Comparison of ENCODE assay signal across 8 cellular contexts in the genomic region with DNA sequence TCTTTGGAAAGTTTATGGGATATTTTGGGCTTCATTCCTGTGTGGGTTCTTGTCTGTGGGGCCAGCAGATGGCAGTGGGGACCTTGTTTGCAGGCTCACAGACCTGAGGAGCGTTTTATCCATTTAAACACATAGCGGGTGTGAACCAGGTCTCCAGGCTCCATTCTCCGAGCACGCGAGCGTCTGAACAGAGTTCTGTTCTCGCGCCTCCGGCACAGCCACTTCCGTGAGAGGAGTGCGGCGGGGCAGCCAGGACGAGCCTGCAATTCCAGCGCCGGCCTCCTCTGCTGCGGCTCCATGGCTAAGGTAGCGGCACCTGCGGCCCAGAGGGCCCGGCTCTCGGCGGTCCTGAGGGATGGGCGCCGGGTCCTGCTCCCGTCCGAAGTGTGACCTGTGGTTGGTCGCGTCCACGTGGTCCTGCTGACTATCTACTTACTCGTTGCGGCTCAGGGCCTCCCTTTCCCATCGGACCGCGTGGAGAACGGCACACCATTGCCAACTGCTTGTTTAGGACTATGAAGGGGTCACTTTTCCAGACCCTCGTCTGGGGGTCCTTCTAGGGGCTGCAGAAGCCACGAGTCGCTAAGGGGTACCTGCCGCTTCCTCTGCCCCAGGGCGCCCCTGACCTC. TPM values are rescaled to one million over a fixed set of nuclear protein-coding genes. Genes with fewer than 3 reads are reported as not detected.
A peak's percentile ranks its signal among the peaks of the same experiment; 100 is the strongest.
DNase-seq lines count a peak whose midpoint lies in the region; ATAC-seq and TF ChIP-seq lines count a peak whose summit lies in the region.

No MANE protein-coding gene starts in this region.

- peak; percentile 35 to 57 for TF ChIP-seq CTCF in mammary epithelial cell (conservative IDR thresholded peaks at IDR 0.05 in 1 of 2, IDR thresholded peaks at IDR 0.05 in 1 of 2; ENCODE audit: extremely low read depth in 1 of 2, insufficient read depth in 1 of 2, low read depth in 1 of 2, low read length in 2 of 2)

- CTCF ChIA-PET in mammary epithelial cell (lab: Charles Lee; ENCODE audit: low non-redundant PET): no interaction called here

- H3K9ac ChIP-seq in HUES64 (ENCODE audit: low read depth, low read length) (peak overlapping the region; percentile 25; the same call in 1 of the 2 replicates), mammary epithelial cell (ENCODE audit: insufficient read depth, low read length) (no peak overlapping the region)

- no peaks in the 10 kb centered on the region for H4K20me1 ChIP-seq in mammary epithelial cell (ENCODE audit: insufficient read depth, low read length)

- peak in 1 of 2 donors; percentile 26 for ATAC-seq in CD4-positive, CD25-positive, alpha-beta regulatory T cell (ENCODE audit: low read depth in 2 of 2)
- ATAC-seq in GM21526 (IDR thresholded peaks at IDR 0.05; ENCODE audit: low FRiP score, unreplicated experiment) (no peak), HG03139 (IDR thresholded peaks at IDR 0.05; ENCODE audit: unreplicated experiment) (no peak)

- H3K27ac Mint-ChIP-seq in CD4-positive, CD25-positive, alpha-beta regulatory T cell: peak overlapping the region in 1 of 3 donors; percentile 60

- H3K79me2 ChIP-seq in mammary epithelial cell (ENCODE audit: insufficient read depth, low read length): no peaks in the 10 kb centered on the region

- WGBS in HUES64: 20% methylated on average over 39 of the region's 39 CpGs
- WGBS in mammary epithelial cell (ENCODE audit: low coverage, missing lambda C conversion rate): 13% methylated on average over 22 of the region's 39 CpGs

- H2AFZ ChIP-seq in mammary epithelial cell (ENCODE audit: low read depth, low read length): peak overlapping the region; percentile 51

- no peaks in the 10 kb centered on the region for H3K36me3 Mint-ChIP-seq in CD4-positive, CD25-positive, alpha-beta regulatory T cell

- peak overlapping the region; percentile 78 for H3K4me2 ChIP-seq in mammary epithelial cell (ENCODE audit: insufficient read depth, low read depth, low read length)

- peaks cover 0 to 9% (median 3%) of the 10 kb centered on the region in 4 donors for H3K4me1 Mint-ChIP-seq in CD4-positive, CD25-positive, alpha-beta regulatory T cell

- BruUV-seq in mammary epithelial cell (replicated peaks; lab: Mats Ljungman, UMichigan): no TSS peak

- H3K27ac ChIP-seq in CD4-positive, CD25-positive, alpha-beta regulatory T cell (ENCODE audit: insufficient read depth, low read length, poor library complexity, severe bottlenecking): no peak overlapping the region
- H3K27ac ChIP-seq in HUES64 (ENCODE audit: low read depth, low read length): no peak overlapping the region
- H3K27ac ChIP-seq in mammary epithelial cell (ENCODE audit: insufficient read depth, low read depth, low read length): no peak overlapping the region

- peak overlapping the region in 3 of 4 donors; percentile 6 to 64 (median 60) for H3K4me3 Mint-ChIP-seq in CD4-positive, CD25-positive, alpha-beta regulatory T cell

- no peaks in the 10 kb centered on the region for H3K36me3 ChIP-seq in CD4-positive, CD25-positive, alpha-beta regulatory T cell (ENCODE audit: control insufficient read depth, insufficient read depth, low read length)
- no peaks in the 10 kb centered on the region for H3K36me3 ChIP-seq in HUES64 (ENCODE audit: insufficient read depth, low read length)
- no peaks in the 10 kb centered on the region for H3K36me3 ChIP-seq in mammary epithelial cell (ENCODE audit: insufficient read depth, low read length)

- H3K4me1 ChIP-seq in CD4-positive, CD25-positive, alpha-beta regulatory T cell (ENCODE audit: control insufficient read depth, insufficient read depth, low read length, poor library complexity, severe bottlenecking): peaks cover 7% of the 10 kb centered on the region
- H3K4me1 ChIP-seq in HUES64 (ENCODE audit: insufficient read depth, low read length) (peaks cover 19% of the 10 kb centered on the region), mammary epithelial cell (ENCODE audit: insufficient read depth, low read length) (peaks cover 18% of the 10 kb centered on the region)

- intact Hi-C loops in mammary epithelial cell (cut with micrococcal nuclease): loop anchor here (1.0 to 2.0 kb wide), 3 partner anchors 112 to 232 kb away; no protein-coding TSS in a partner anchor

- no peak overlapping the region for H3K4me3 ChIP-seq in CD4-positive, CD25-positive, alpha-beta regulatory T cell (ENCODE audit: low read depth, low read length)
- H3K4me3 ChIP-seq in HUES64 (ENCODE audit: low read length) (peak overlapping the region; percentile 47), mammary epithelial cell (replicated peaks in 1 of 3; ENCODE audit: insufficient read depth in 1 of 3, low read depth in 2 of 3, low read length in 3 of 3) (peak overlapping the region in 1 of 3 experiments; percentile 12)

- dilution Hi-C loops in mammary epithelial cell (cut with HindIII; ENCODE audit: low sequenced_read_pairs): no loop called here

- DNase-seq in CD4-positive, CD25-positive, alpha-beta regulatory T cell: peak in 1 of 3 donors; percentile 43
- DNase-seq in mammary epithelial cell (peak; percentile 37), lung microvascular endothelial cell (ENCODE audit: low read depth in 2 of 2) (peak; percentile 52 to 72), COR-L47 (lab: John Stamatoyannopoulos, UW) (no peak), NAMALWA (ENCODE audit: low spot score) (no peak)

- peaks cover 0 to 5% of the 10 kb centered on the region in 2 experiments for H3K9me3 ChIP-seq in CD4-positive, CD25-positive, alpha-beta regulatory T cell (ENCODE audit: control insufficient read depth in 2 of 2, low read length in 2 of 2)
- H3K9me3 ChIP-seq in HUES64 (ENCODE audit: insufficient read depth, low read depth, low read length) (no peaks in the 10 kb centered on the region), mammary epithelial cell (replicated peaks; ENCODE audit: insufficient read depth, low read length) (no peaks in the 10 kb centered on the region)

- in situ Hi-C loops in mammary epithelial cell (cut with MboI; ENCODE audit: low sequenced_read_pairs in 2 of 2): loop anchor here (10.0 kb wide), 3 partner anchors 140 to 230 kb away; a partner anchor contains a TSS

- peaks cover 7% of the 10 kb centered on the region for H3K27me3 ChIP-seq in CD4-positive, CD25-positive, alpha-beta regulatory T cell (ENCODE audit: control insufficient read depth, insufficient read depth, low read length)
- H3K27me3 ChIP-seq in HUES64 (ENCODE audit: insufficient read depth, low read length) (peaks cover 33% of the 10 kb centered on the region), mammary epithelial cell (ENCODE audit: insufficient read depth, low read length) (peaks cover 2% of the 10 kb centered on the region)

- H3K27me3 Mint-ChIP-seq in CD4-positive, CD25-positive, alpha-beta regulatory T cell: peaks cover 33% of the 10 kb centered on the region

- H3K9me3 Mint-ChIP-seq in CD4-positive, CD25-positive, alpha-beta regulatory T cell: peaks cover 0 to 1% (median 0%) of the 10 kb centered on the region in 7 donors

RNA-seq across cellular contexts. Expression of a gene that starts 7.3 kb away (rescaled TPM):
- 1.6 TPM for total RNA-seq in CD4-positive, CD25-positive, alpha-beta regulatory T cell
- polyA plus RNA-seq in CD4-positive, CD25-positive, alpha-beta regulatory T cell: not detected
- 15.5 TPM for polyA plus RNA-seq in HUES64 (2013, experiment 1 of 2)
- polyA plus RNA-seq in HUES64 (2013, experiment 2 of 2): 20.7 TPM
- total RNA-seq in mammary epithelial cell (1 to 10 TPM in 1 of 2 donors, under 1 TPM in 1; 0.50 to 1.2 TPM), lung microvascular endothelial cell (18.7 and 28.3 TPM in 2 replicates)
- 0.37 TPM for polyA plus RNA-seq in mammary epithelial cell
- not detected for polyA minus RNA-seq in mammary epithelial cell

RNA-seq across cellular contexts. Expression of a gene that starts 17.3 kb away (rescaled TPM):
- 6.1 TPM for total RNA-seq in CD4-positive, CD25-positive, alpha-beta regulatory T cell
- polyA plus RNA-seq in CD4-positive, CD25-positive, alpha-beta regulatory T cell: 1 to 10 TPM; 2.6 to 4.2 (median 3.5) TPM
- polyA plus RNA-seq in HUES64 (2013, experiment 1 of 2): 7.3 TPM
- polyA plus RNA-seq in HUES64 (2013, experiment 2 of 2): 8.5 TPM
- total RNA-seq in mammary epithelial cell (1 to 10 TPM in 1 of 2 donors, under 1 TPM in 1; 0.73 to 1.5 TPM), lung microvascular endothelial cell (21.4 and 21.8 TPM in 2 replicates)
- polyA plus RNA-seq in mammary epithelial cell: 0.11 TPM
- polyA minus RNA-seq in mammary epithelial cell: not detected

RNA-seq across cellular contexts. Expression of a gene that starts 39.7 kb away (rescaled TPM):
- 46.4 TPM for total RNA-seq in CD4-positive, CD25-positive, alpha-beta regulatory T cell
- 10 to 100 TPM; 22.3 to 27.1 (median 23.7) TPM for polyA plus RNA-seq in CD4-positive, CD25-positive, alpha-beta regulatory T cell
- polyA plus RNA-seq in HUES64 (2013, experiment 1 of 2): 46.6 TPM
- 44.0 TPM for polyA plus RNA-seq in HUES64 (2013, experiment 2 of 2)
- total RNA-seq in mammary epithelial cell (10 to 100 TPM; 39.5 to 54.9 TPM), lung microvascular endothelial cell (42.9 and 43.7 TPM in 2 replicates)
- polyA plus RNA-seq in mammary epithelial cell: 44.4 TPM
- polyA minus RNA-seq in mammary epithelial cell: 37.9 TPM

RNA-seq across cellular contexts. Expression of a gene that starts 43.7 kb away (rescaled TPM):
- not detected for total RNA-seq in CD4-positive, CD25-positive, alpha-beta regulatory T cell
- polyA plus RNA-seq in CD4-positive, CD25-positive, alpha-beta regulatory T cell: not detected
- polyA plus RNA-seq in HUES64 (2013, experiment 1 of 2): not detected
- polyA plus RNA-seq in HUES64 (2013, experiment 2 of 2): not detected
- total RNA-seq in mammary epithelial cell: not detected
- polyA plus RNA-seq in mammary epithelial cell: not detected
- not detected for polyA minus RNA-seq in mammary epithelial cell
- not detected in 2 replicates for total RNA-seq in lung microvascular endothelial cell

RNA-seq across cellular contexts. Expression of a gene that starts 53.7 kb away (rescaled TPM):
- 100 TPM for total RNA-seq in CD4-positive, CD25-positive, alpha-beta regulatory T cell
- polyA plus RNA-seq in CD4-positive, CD25-positive, alpha-beta regulatory T cell: 10 to 100 TPM; 56.7 to 87.4 (median 71.8) TPM
- 261 TPM for polyA plus RNA-seq in HUES64 (2013, experiment 1 of 2)
- polyA plus RNA-seq in HUES64 (2013, experiment 2 of 2): 276 TPM
- 100 to 1,000 TPM; 177 to 464 TPM for total RNA-seq in mammary epithelial cell
- polyA plus RNA-seq in mammary epithelial cell: 853 TPM
- 613 TPM for polyA minus RNA-seq in mammary epithelial cell
- total RNA-seq in lung microvascular endothelial cell: 103 and 110 TPM in 2 replicates

Comparison
In these comparisons a context has a peak if more than half of its experiments do, and no peak if none do; other contexts are left out.
1. DNase-seq: peak in mammary epithelial cell (single experiment) and lung microvascular endothelial cell (2 of 2); none in COR-L47 (single experiment) and NAMALWA (single experiment).